In genomic region chrX:103554687-103555417, GRCh38 we compare ENCODE assay signal across 8 cellular contexts. TPM values are rescaled to one million over a fixed set of nuclear protein-coding genes. Genes with fewer than 3 reads are reported as not detected.
DNase-seq lines count a peak whose midpoint lies in the region; ATAC-seq, FAIRE-seq and TF ChIP-seq lines count a peak whose summit lies in the region.

No MANE protein-coding gene starts in this region.

- peak overlapping the region in 1 of 2 donors; percentile 23 for H3K27ac ChIP-seq in prostate gland

- peak; percentile 13 for DNase-seq in NCI-H526 treated with DMSO at 0.1 percent for 48 hours (lab: John Stamatoyannopoulos, UW)
- peak; percentile 16 for DNase-seq in activated T-helper 9 cell treated with anti-CD3 and anti-CD28 coated beads, Interleukin-2, amount 50 U/mL, for 16 hours (ENCODE audit: low read depth)
- peak; percentile 70 for DNase-seq in glutamatergic neuron
- peak; percentile 29 for DNase-seq in prostate gland (ENCODE audit: low spot score)
- peak; percentile 50 for DNase-seq in urothelium cell line (ENCODE audit: low spot score)
- no peak for DNase-seq in GDM1 (lab: John Stamatoyannopoulos, UW)

- peak overlapping the region; percentile 93 for H3K27ac Mint-ChIP-seq in glutamatergic neuron (ENCODE audit: unreplicated experiment)

- H3K27me3 ChIP-seq in prostate gland (replicated peaks; ENCODE audit: insufficient read depth): no peaks in the 10 kb centered on the region

- peak; percentile 62 for ATAC-seq in GM18499 (IDR thresholded peaks at IDR 0.05; ENCODE audit: insufficient read depth, unreplicated experiment)
- peak; percentile 97 for ATAC-seq in HG02610 (IDR thresholded peaks at IDR 0.05; ENCODE audit: unreplicated experiment)

- TF ChIP-seq CTCF in glutamatergic neuron (IDR thresholded peaks at IDR 0.05; ENCODE audit: partially characterized antibody, unreplicated experiment): no peak
- TF ChIP-seq CTCF in prostate gland (IDR thresholded peaks at IDR 0.05): no peak

- intact Hi-C loops in prostate gland (cut with DNase I): no loop called here

- 5% methylated on average over 19 of the region's 19 CpGs for WGBS in prostate gland

- no peak for TF ChIP-seq POLR2A in prostate gland (IDR thresholded peaks at IDR 0.05)

- no peaks in the 10 kb centered on the region for H3K4me1 ChIP-seq in prostate gland (replicated peaks)

- peak overlapping the region; percentile 27 to 29 for H3K4me3 ChIP-seq in prostate gland

- no peaks in the 10 kb centered on the region for H3K36me3 ChIP-seq in prostate gland

- H3K4me3 Mint-ChIP-seq in glutamatergic neuron (ENCODE audit: unreplicated experiment): peak overlapping the region; percentile 99

- H3K36me3 Mint-ChIP-seq in glutamatergic neuron (ENCODE audit: unreplicated experiment): no peaks in the 10 kb centered on the region

- H3K27me3 Mint-ChIP-seq in glutamatergic neuron (ENCODE audit: unreplicated experiment): peaks cover 2% of the 10 kb centered on the region

- no peak for FAIRE-seq in urothelium cell line (lab: Jason Lieb, UNC)

- H3K9me3 ChIP-seq in prostate gland: no peaks in the 10 kb centered on the region

- no peaks in the 10 kb centered on the region for H3K4me1 Mint-ChIP-seq in glutamatergic neuron (ENCODE audit: low read depth, unreplicated experiment)

- no peaks in the 10 kb centered on the region for H3K9me3 Mint-ChIP-seq in glutamatergic neuron (ENCODE audit: unreplicated experiment)

RNA-seq across cellular contexts. Expression of gene TCEAL4, which starts 30.5 kb away (rescaled TPM):
- total RNA-seq in glutamatergic neuron (ENCODE audit: unreplicated experiment) (56.5 TPM), prostate gland (100 to 1,000 TPM; 127 to 182 TPM)

RNA-seq across cellular contexts. Expression of gene RAB40A, which starts 35.6 kb away (rescaled TPM):
- total RNA-seq in glutamatergic neuron (ENCODE audit: unreplicated experiment): 0.47 TPM
- 10 to 100 TPM in 1 of 2 donors, 1 to 10 TPM in 1; 1.5 to 24.7 TPM for total RNA-seq in prostate gland

RNA-seq across cellular contexts. Expression of gene TCEAL3, which starts 52.9 kb away (rescaled TPM):
- total RNA-seq in glutamatergic neuron (ENCODE audit: unreplicated experiment) (9.0 TPM), prostate gland (10 to 100 TPM; 75.5 to 92.0 TPM)
